ENCODE assay signal across 1 cellular context in genomic region chr2:173300458-173300857, GRCh38.
TF ChIP-seq lines count a peak whose summit lies in the region.

No MANE protein-coding gene starts in this region.

TF ChIP-seq in HepG2, 621 proteins besides CTCF, POLR2A, EP300 and RAD21:
- TF ChIP-seq NFYB (CRISPR knock-in tag; IDR thresholded peaks at IDR 0.05) (no peak), ZSCAN31 (CRISPR knock-in tag; IDR thresholded peaks at IDR 0.05; ENCODE audit: low read depth) (no peak), ZNF75D (CRISPR knock-in tag; IDR thresholded peaks at IDR 0.05; ENCODE audit: borderline replicate concordance) (no peak), TP53 (CRISPR knock-in tag; conservative IDR thresholded peaks at IDR 0.05) (peak; percentile 97; the same call in 1 of the 2 replicates), ZNF276 (CRISPR knock-in tag; IDR thresholded peaks at IDR 0.05; ENCODE audit: low read depth) (no peak), ZNF747 (CRISPR knock-in tag; IDR thresholded peaks at IDR 0.05; ENCODE audit: borderline replicate concordance) (no peak), MXI1 (IDR thresholded peaks at IDR 0.05; ENCODE audit: borderline replicate concordance, low read depth, low read length) (no peak)
- TF ChIP-seq, protein P1, sequence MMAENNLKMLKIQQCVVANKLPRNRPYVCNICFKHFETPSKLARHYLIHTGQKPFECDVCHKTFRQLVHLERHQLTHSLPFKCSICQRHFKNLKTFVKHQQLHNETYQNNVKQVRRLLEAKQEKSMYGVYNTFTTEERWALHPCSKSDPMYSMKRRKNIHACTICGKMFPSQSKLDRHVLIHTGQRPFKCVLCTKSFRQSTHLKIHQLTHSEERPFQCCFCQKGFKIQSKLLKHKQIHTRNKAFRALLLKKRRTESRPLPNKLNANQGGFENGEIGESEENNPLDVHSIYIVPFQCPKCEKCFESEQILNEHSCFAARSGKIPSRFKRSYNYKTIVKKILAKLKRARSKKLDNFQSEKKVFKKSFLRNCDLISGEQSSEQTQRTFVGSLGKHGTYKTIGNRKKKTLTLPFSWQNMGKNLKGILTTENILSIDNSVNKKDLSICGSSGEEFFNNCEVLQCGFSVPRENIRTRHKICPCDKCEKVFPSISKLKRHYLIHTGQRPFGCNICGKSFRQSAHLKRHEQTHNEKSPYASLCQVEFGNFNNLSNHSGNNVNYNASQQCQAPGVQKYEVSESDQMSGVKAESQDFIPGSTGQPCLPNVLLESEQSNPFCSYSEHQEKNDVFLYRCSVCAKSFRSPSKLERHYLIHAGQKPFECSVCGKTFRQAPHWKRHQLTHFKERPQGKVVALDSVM (CRISPR knock-in tag; IDR thresholded peaks at IDR 0.05), result peak; percentile 55; the same call in 1 of the 2 replicates
